ENCODE assay signal across 8 cellular contexts in the genomic region with DNA sequence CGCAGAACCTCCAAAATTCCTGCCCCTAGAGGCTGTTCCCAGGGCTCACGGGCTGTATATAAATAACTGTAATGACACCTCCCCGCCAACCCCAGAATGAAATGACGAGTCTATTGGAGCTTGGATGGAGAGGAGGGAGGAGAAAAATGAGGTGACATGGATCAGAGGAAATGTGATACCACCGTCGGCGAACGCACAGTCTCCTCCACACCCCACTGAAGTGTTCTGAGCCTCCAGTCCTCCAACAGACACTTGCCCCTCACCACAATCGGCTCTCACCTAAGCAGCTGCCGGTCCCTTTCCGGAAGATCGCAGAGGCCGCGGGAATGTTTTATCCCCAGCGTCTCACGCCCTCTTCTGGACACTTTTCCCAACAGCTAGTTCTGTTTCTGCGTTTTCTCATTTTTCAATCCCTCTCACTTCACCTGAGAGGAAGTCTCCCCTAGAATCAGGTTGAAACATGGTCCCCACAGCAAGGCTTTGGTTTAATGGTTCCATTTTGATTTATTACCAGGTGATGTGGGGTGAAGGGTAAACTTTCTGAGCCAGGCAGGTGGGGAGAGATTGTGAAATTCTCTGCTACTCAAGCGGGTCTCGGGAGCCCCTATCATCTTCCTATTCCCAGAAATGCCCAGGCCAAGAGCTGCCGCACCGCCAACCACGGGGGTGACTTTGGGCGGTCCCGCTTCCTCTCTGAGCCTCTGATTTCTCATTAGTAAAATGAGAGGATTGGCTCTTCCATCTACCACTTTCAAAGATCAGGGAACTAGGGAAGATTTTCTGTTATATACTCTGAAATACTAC. TPM values are rescaled to one million over a fixed set of nuclear protein-coding genes. Genes with fewer than 3 reads are reported as not detected.
DNase-seq lines count a peak whose midpoint lies in the region; ATAC-seq and TF ChIP-seq lines count a peak whose summit lies in the region.

No MANE protein-coding gene starts in this region.

- H3K27me3 ChIP-seq in WERI-Rb-1 (ENCODE audit: insufficient read depth, low read depth, severe bottlenecking) (no peaks in the 10 kb centered on the region), Karpas-422 (ENCODE audit: low read length) (no peaks in the 10 kb centered on the region)

- H3K4me3 Mint-ChIP-seq in activated T-cell treated with anti-CD3 and anti-CD28 coated beads, Interleukin-2, amount 50 U/mL, for 72 hours, result peak overlapping the region; percentile 28 to 43

- H3K27ac ChIP-seq in WERI-Rb-1 (no peak overlapping the region), Karpas-422 (ENCODE audit: low read length) (no peak overlapping the region)

- peaks cover 0 to 2% of the 10 kb centered on the region in 2 donors for H3K9me3 Mint-ChIP-seq in activated T-cell treated with anti-CD3 and anti-CD28 coated beads, Interleukin-2, amount 50 U/mL, for 72 hours

- H3K36me3 Mint-ChIP-seq in activated T-cell treated with anti-CD3 and anti-CD28 coated beads, Interleukin-2, amount 50 U/mL, for 72 hours (ENCODE audit: insufficient read depth in 2 of 2), result no peaks in the 10 kb centered on the region

- intact Hi-C loops in head of caudate nucleus (cut with DNase I), result no loop called here

- H3K4me1 ChIP-seq in Karpas-422 (ENCODE audit: low read length), result peaks cover under 1% of the 10 kb centered on the region

- ATAC-seq in activated T-cell treated with anti-CD3 and anti-CD28 coated beads, Interleukin-2, amount 50 U/mL, for 72 hours (replicated peaks in 1 of 2), result peak in 1 of 2 donors; percentile 25

- H3K9me3 ChIP-seq in WERI-Rb-1 (ENCODE audit: severe bottlenecking) (no peaks in the 10 kb centered on the region), Karpas-422 (ENCODE audit: low read length) (no peaks in the 10 kb centered on the region)

- H3K4me2 ChIP-seq in Karpas-422 (ENCODE audit: low read depth, low read length, poor library complexity, severe bottlenecking), result no peak overlapping the region

- no peak overlapping the region for H2AFZ ChIP-seq in Karpas-422 (ENCODE audit: low read length)

- peaks cover 48% of the 10 kb centered on the region for H3K27me3 Mint-ChIP-seq in activated T-cell treated with anti-CD3 and anti-CD28 coated beads, Interleukin-2, amount 50 U/mL, for 72 hours (ENCODE audit: low read depth)

- DNase-seq in activated T-cell treated with anti-CD3 and anti-CD28 coated beads, Interleukin-2, amount 50 U/mL, for 72 hours, result peak in 1 of 2 donors; percentile 14
- DNase-seq in activated T-cell treated with anti-CD3 and anti-CD28 coated beads, Interleukin-2, amount 50 U/mL, for 1 hour, result no peak
- DNase-seq in NCI-H1417 (lab: John Stamatoyannopoulos, UW), result peak; percentile 78 to 90 (median 85)
- DNase-seq in WERI-Rb-1, result peak; percentile 85
- DNase-seq in head of caudate nucleus, result peak in 41 of 42 donors; percentile 7 to 81 (median 57)
- DNase-seq in putamen (ENCODE audit: low spot score), result peak; percentile 23
- DNase-seq in Karpas-422, result no peak
- no peak for DNase-seq in activated gamma-delta T cell (lab: John Stamatoyannopoulos, UW)

- H3K36me3 ChIP-seq in WERI-Rb-1, result no peaks in the 10 kb centered on the region
- no peaks in the 10 kb centered on the region for H3K36me3 ChIP-seq in Karpas-422 (ENCODE audit: insufficient read depth, low read length)

- H3K4me3 ChIP-seq in WERI-Rb-1 (ENCODE audit: low read depth, low read length) (peak overlapping the region; percentile 27), Karpas-422 (ENCODE audit: low read length) (no peak overlapping the region)

- H3K79me2 ChIP-seq in Karpas-422 (ENCODE audit: low read length), result no peaks in the 10 kb centered on the region

- peak; percentile 85 for TF ChIP-seq CTCF in WERI-Rb-1 (IDR thresholded peaks at IDR 0.05; ENCODE audit: low read depth, low read length)

- peaks cover 9% of the 10 kb centered on the region for H3K4me1 Mint-ChIP-seq in activated T-cell treated with anti-CD3 and anti-CD28 coated beads, Interleukin-2, amount 50 U/mL, for 72 hours (ENCODE audit: low read depth)

- no peak overlapping the region for H3K27ac Mint-ChIP-seq in activated T-cell treated with anti-CD3 and anti-CD28 coated beads, Interleukin-2, amount 50 U/mL, for 72 hours

- no peaks in the 10 kb centered on the region for H3K9me2 ChIP-seq in Karpas-422 (replicated peaks; ENCODE audit: insufficient read depth, low read length)

- H4K20me1 ChIP-seq in Karpas-422 (ENCODE audit: insufficient read depth, low read depth, low read length), result no peaks in the 10 kb centered on the region

- no peak overlapping the region for H3K9ac ChIP-seq in Karpas-422 (ENCODE audit: low read length)

RNA-seq across cellular contexts. Expression of gene MYO5B, which starts 9.1 kb away (rescaled TPM):
- under 1 TPM; 0.12 to 0.39 TPM for total RNA-seq in activated T-cell treated with anti-CD3 and anti-CD28 coated beads, Interleukin-2, amount 50 U/mL, for 72 hours
- total RNA-seq in Karpas-422 (2014; rRNA removed; shearing (Covaris generic); ENCODE audit: low replicate concordance), result 0.97 TPM in 1 of 2 replicates, not detected in the other

Comparison
In these comparisons a context has a peak if more than half of its experiments do, and no peak if none do; other contexts are left out.
1. DNase-seq: peak in NCI-H1417 (3 of 3), WERI-Rb-1 (single experiment), head of caudate nucleus (41 of 42) and putamen (single experiment); none in activated T-cell treated with anti-CD3 and anti-CD28 coated beads, Interleukin-2, amount 50 U/mL, for 1 hour (single experiment), Karpas-422 (single experiment) and activated gamma-delta T cell (single experiment).